In genomic region chr9:19161257-19162025, GRCh38 we compare ENCODE assay signal across 8 cellular contexts. TPM values are rescaled to one million over a fixed set of nuclear protein-coding genes. Genes with fewer than 3 reads are reported as not detected.
DNase-seq lines count a peak whose midpoint lies in the region; ATAC-seq and TF ChIP-seq lines count a peak whose summit lies in the region.

No MANE protein-coding gene starts in this region.

- H3K4me3 ChIP-seq in GM06990 (replicated peaks; ENCODE audit: low read depth, low read length) (no peak overlapping the region), gastroesophageal sphincter (no peak overlapping the region), skeletal muscle satellite cell (ENCODE audit: low read length) (no peak overlapping the region)

- 59 to 63% methylated on average over 8 to 9 of the region's 9 CpGs for WGBS in gastroesophageal sphincter (ENCODE audit: low coverage in 1 of 2), 2 donors

- H3K4me1 ChIP-seq in gastroesophageal sphincter (no peaks in the 10 kb centered on the region), skeletal muscle satellite cell (ENCODE audit: control insufficient read depth, insufficient read depth, low read length) (peaks cover 13% of the 10 kb centered on the region)

- ATAC-seq in activated T-cell treated with anti-CD3 and anti-CD28 coated beads, Interleukin-2, amount 50 U/mL, for 4 hours, result peak; percentile 99 to 100
- ATAC-seq in gastroesophageal sphincter, result peak; percentile 92

- TF ChIP-seq EP300 in gastroesophageal sphincter (IDR thresholded peaks at IDR 0.05), result no peak

- H3K36me3 ChIP-seq in GM06990 (ENCODE audit: control insufficient read depth, insufficient read depth, low read length) (no peaks in the 10 kb centered on the region), gastroesophageal sphincter (no peaks in the 10 kb centered on the region), skeletal muscle satellite cell (ENCODE audit: insufficient read depth, low read length) (no peaks in the 10 kb centered on the region)

- H3K9ac ChIP-seq in skeletal muscle satellite cell (ENCODE audit: low read depth, low read length), result no peak overlapping the region

- no peak for TF ChIP-seq POLR2A in gastroesophageal sphincter (IDR thresholded peaks at IDR 0.05)

- TF ChIP-seq CTCF in GM06990 (IDR thresholded peaks at IDR 0.05; ENCODE audit: insufficient read depth, low read length, poor library complexity, severe bottlenecking), result no peak
- TF ChIP-seq CTCF in gastroesophageal sphincter (IDR thresholded peaks at IDR 0.05), result no peak

- H3K27me3 ChIP-seq in GM06990 (replicated peaks; ENCODE audit: control insufficient read depth, insufficient read depth, low read length) (no peaks in the 10 kb centered on the region), gastroesophageal sphincter (no peaks in the 10 kb centered on the region), skeletal muscle satellite cell (ENCODE audit: control insufficient read depth, insufficient read depth, low read length) (no peaks in the 10 kb centered on the region)

- peak overlapping the region in 3 of 4 donors; percentile 51 to 75 (median 61) for H3K27ac ChIP-seq in gastroesophageal sphincter

- H3K27me3 Mint-ChIP-seq in activated T-cell treated with anti-CD3 and anti-CD28 coated beads, Interleukin-2, amount 50 U/mL, for 4 hours (ENCODE audit: low read depth), result no peaks in the 10 kb centered on the region

- DNase-seq in GM06990 (ENCODE audit: extremely low read depth, insufficient read length) (peak; percentile 33), H4 (ENCODE audit: low spot score) (peak; percentile 91), M059J (ENCODE audit: low read depth) (peak; percentile 98), DMS79 treated with DMSO at 0.1 percent for 48 hours (lab: John Stamatoyannopoulos, UW) (no peak), NCI-H1436 (lab: John Stamatoyannopoulos, UW) (no peak)
- DNase-seq in activated T-cell treated with anti-CD3 and anti-CD28 coated beads, Interleukin-2, amount 50 U/mL, for 4 hours, result peak; percentile 17

- no peaks in the 10 kb centered on the region for H3K9me3 Mint-ChIP-seq in activated T-cell treated with anti-CD3 and anti-CD28 coated beads, Interleukin-2, amount 50 U/mL, for 4 hours

- H3K4me3 Mint-ChIP-seq in activated T-cell treated with anti-CD3 and anti-CD28 coated beads, Interleukin-2, amount 50 U/mL, for 4 hours, result peak overlapping the region; percentile 17

- H3K36me3 Mint-ChIP-seq in activated T-cell treated with anti-CD3 and anti-CD28 coated beads, Interleukin-2, amount 50 U/mL, for 4 hours (ENCODE audit: insufficient read depth), result no peaks in the 10 kb centered on the region

- H3K9me3 ChIP-seq in gastroesophageal sphincter, result no peaks in the 10 kb centered on the region
- no peaks in the 10 kb centered on the region for H3K9me3 ChIP-seq in skeletal muscle satellite cell (replicated peaks; ENCODE audit: low read length)

- peaks cover 19% of the 10 kb centered on the region for H3K4me1 Mint-ChIP-seq in activated T-cell treated with anti-CD3 and anti-CD28 coated beads, Interleukin-2, amount 50 U/mL, for 4 hours (ENCODE audit: low read depth)

- peak overlapping the region; percentile 36 for H3K4me2 ChIP-seq in skeletal muscle satellite cell (ENCODE audit: low read length)

RNA-seq across cellular contexts. Expression of gene PLIN2, which starts 34.1 kb away (rescaled TPM):
- total RNA-seq in H4 (2014; rRNA removed; shearing (Covaris generic)), result 24.4 and 24.9 TPM in 2 replicates
- 82.0 and 96.6 TPM in 2 replicates for total RNA-seq in M059J (2014; rRNA removed; shearing (Covaris generic))
- 10 to 100 TPM; 14.5 to 45.5 (median 38.4) TPM for total RNA-seq in activated T-cell treated with anti-CD3 and anti-CD28 coated beads, Interleukin-2, amount 50 U/mL, for 4 hours
- total RNA-seq in gastroesophageal sphincter, result 100 to 1,000 TPM in 2 of 4 donors, 10 to 100 TPM in 2; 39.5 to 123 (median 80.7) TPM
- 567 and 771 TPM in 2 replicates for total RNA-seq in skeletal muscle satellite cell (2012; rRNA removed)

RNA-seq across cellular contexts. Expression of gene HAUS6, which starts 58.7 kb away (rescaled TPM):
- 16.5 and 17.3 TPM in 2 replicates for total RNA-seq in H4 (2014; rRNA removed; shearing (Covaris generic))
- 18.8 and 28.4 TPM in 2 replicates for total RNA-seq in M059J (2014; rRNA removed; shearing (Covaris generic))
- total RNA-seq in activated T-cell treated with anti-CD3 and anti-CD28 coated beads, Interleukin-2, amount 50 U/mL, for 4 hours, result 10 to 100 TPM; 17.4 to 30.6 (median 30.0) TPM
- 10 to 100 TPM in 2 of 4 donors, 1 to 10 TPM in 2; 7.3 to 16.5 (median 9.8) TPM for total RNA-seq in gastroesophageal sphincter
- total RNA-seq in skeletal muscle satellite cell (2012; rRNA removed), result 25.6 and 25.9 TPM in 2 replicates

Comparison
In these comparisons a context has a peak if more than half of its experiments do, and no peak if none do; other contexts are left out.
1. DNase-seq: peak in GM06990 (single experiment), H4 (single experiment), M059J (single experiment) and activated T-cell treated with anti-CD3 and anti-CD28 coated beads, Interleukin-2, amount 50 U/mL, for 4 hours (single experiment); none in DMS79 treated with DMSO at 0.1 percent for 48 hours (single experiment) and NCI-H1436 (single experiment).